Comparison of ENCODE assay signal across 1 cellular context in genomic region chr6:135497412-135498177, GRCh38.
TF ChIP-seq lines count a peak whose summit lies in the region.

Gene AHI1 (minus strand): TSS chr6:135497740. CDS start chr6:135492237, 5,503 bp downstream.

TF ChIP-seq in K562, 482 proteins besides CTCF, POLR2A, EP300 and RAD21 (continued from another document and continues in another):
- no peak; the same call in 1 of the 2 replicates for TF ChIP-seq ZHX1 (conservative IDR thresholded peaks at IDR 0.05; ENCODE audit: low read length)
- no peak for TF ChIP-seq CUX1 (CRISPR knock-in tag; IDR thresholded peaks at IDR 0.05)
- 0 out of 2 replicates have a peak, but pooled peaks have one; percentile 22 for TF ChIP-seq DEAF1 (CRISPR knock-in tag; IDR thresholded peaks at IDR 0.05)
- TF ChIP-seq PRMT5 (CRISPR knock-in tag; IDR thresholded peaks at IDR 0.05), result no peak
- TF ChIP-seq KLF6 (CRISPR knock-in tag; IDR thresholded peaks at IDR 0.05; ENCODE audit: borderline replicate concordance), result peak; percentile 11; the same call in 1 of the 2 replicates
- TF ChIP-seq SPI1 (IDR thresholded peaks at IDR 0.05; ENCODE audit: borderline replicate concordance, low read depth, low read length), result no peak
- TF ChIP-seq UBTF (IDR thresholded peaks at IDR 0.05; ENCODE audit: borderline replicate concordance in 1 of 2, low read depth in 2 of 2, low read length in 2 of 2), result peak; percentile 96 to 98
- TF ChIP-seq NR4A1 (CRISPR knock-in tag; IDR thresholded peaks at IDR 0.05), result 0 out of 2 replicates have a peak, but pooled peaks have one; percentile 48
- TF ChIP-seq NR4A1 (tag; IDR thresholded peaks at IDR 0.05), result peak; percentile 68; the same call in 1 of the 2 replicates
- TF ChIP-seq ZNF639 (CRISPR knock-in tag; conservative IDR thresholded peaks at IDR 0.05 in 1 of 2, IDR thresholded peaks at IDR 0.05 in 1 of 2), result no peak; a peak in 1 of 4 replicates
- peak; percentile 72 for TF ChIP-seq MEIS2 (IDR thresholded peaks at IDR 0.05; ENCODE audit: partially characterized antibody)
- TF ChIP-seq CTCFL (IDR thresholded peaks at IDR 0.05; ENCODE audit: borderline replicate concordance, insufficient read depth, low read depth, low read length, poor library complexity, severe bottlenecking), result peak; percentile 38
- peak; percentile 50 for TF ChIP-seq REST (CRISPR knock-in tag; IDR thresholded peaks at IDR 0.05; ENCODE audit: low read depth)
- TF ChIP-seq EP400 (IDR thresholded peaks at IDR 0.05), result peak; percentile 93
- peak; percentile 76 for TF ChIP-seq TAF9B (IDR thresholded peaks at IDR 0.05; ENCODE audit: partially characterized antibody)
- peak; percentile 98 for TF ChIP-seq RFX1 (IDR thresholded peaks at IDR 0.05)
- TF ChIP-seq ZNF143 (CRISPR knock-in tag; IDR thresholded peaks at IDR 0.05), result peak; percentile 63
- TF ChIP-seq PRDM10 (IDR thresholded peaks at IDR 0.05; ENCODE audit: partially characterized antibody), result peak; percentile 92
- peak; percentile 76; the same call in 1 of the 2 replicates for TF ChIP-seq SRSF3 (IDR thresholded peaks at IDR 0.05; ENCODE audit: insufficient read depth, low read length)
- TF ChIP-seq C11orf30 (IDR thresholded peaks at IDR 0.05; ENCODE audit: low read depth), result peak; percentile 75
- no peak for TF ChIP-seq ARID3B (CRISPR knock-in tag; IDR thresholded peaks at IDR 0.05; ENCODE audit: borderline replicate concordance)
- TF ChIP-seq JUND (IDR thresholded peaks at IDR 0.05; ENCODE audit: borderline replicate concordance, low read depth, low read length), result peak; percentile 95
- peak; percentile 88; the same call in 1 of the 3 replicates for TF ChIP-seq JUND (tag; IDR thresholded peaks at IDR 0.05; ENCODE audit: borderline replicate concordance, low read depth, low read length)
- TF ChIP-seq DACH1 (IDR thresholded peaks at IDR 0.05; ENCODE audit: partially characterized antibody), result no peak
